Comparison of ENCODE assay signal across 8 cellular contexts in genomic region chr18:57446322-57446721, GRCh38. TPM values are rescaled to one million over a fixed set of nuclear protein-coding genes. Genes with fewer than 3 reads are reported as not detected.
A peak's percentile ranks its signal among the peaks of the same experiment; 100 is the strongest.
DNase-seq lines count a peak whose midpoint lies in the region; ATAC-seq, FAIRE-seq and TF ChIP-seq lines count a peak whose summit lies in the region.

No MANE protein-coding gene starts in this region.

- H3K4me1 Mint-ChIP-seq in naive thymus-derived CD8-positive, alpha-beta T cell = peaks cover 4 to 5% (median 4%) of the 10 kb centered on the region in 4 donors

- ATAC-seq in GM19452 (IDR thresholded peaks at IDR 0.05; ENCODE audit: unreplicated experiment) (no peak), HG03159 (IDR thresholded peaks at IDR 0.05; ENCODE audit: unreplicated experiment) (no peak)
- ATAC-seq in naive thymus-derived CD8-positive, alpha-beta T cell = no peak

- H3K36me3 ChIP-seq in bronchial epithelial cell (ENCODE audit: control insufficient read depth, insufficient read depth, low read length) (no peaks in the 10 kb centered on the region), parathyroid adenoma (ENCODE audit: control insufficient read depth, insufficient read depth, low read length) (no peaks in the 10 kb centered on the region)

- H3K27ac Mint-ChIP-seq in naive thymus-derived CD8-positive, alpha-beta T cell = peak overlapping the region in 1 of 10 donors; percentile 31

- no peak overlapping the region for H3K4me2 ChIP-seq in parathyroid adenoma (ENCODE audit: low read length)

- no peaks in the 10 kb centered on the region for H3K9me3 ChIP-seq in parathyroid adenoma (ENCODE audit: control insufficient read depth, low read length)

- peak; percentile 23 for DNase-seq in SIG-M5 treated with dmso at 0.1 percent for 504 hours (lab: John Stamatoyannopoulos, UW; ENCODE audit: unreplicated experiment)
- no peak for DNase-seq in SIG-M5 (lab: John Stamatoyannopoulos, UW)
- DNase-seq in NCI-H1092 treated with DMSO at 0.1 percent for 48 hours (lab: John Stamatoyannopoulos, UW) = peak; percentile 54
- DNase-seq in bronchial epithelial cell (ENCODE audit: low read depth) = peak; percentile 21
- DNase-seq in naive thymus-derived CD8-positive, alpha-beta T cell = no peak

- TF ChIP-seq CTCF in bronchial epithelial cell (IDR thresholded peaks at IDR 0.05; ENCODE audit: insufficient read depth, low read length, severe bottlenecking) = peak; percentile 91
- TF ChIP-seq CTCF in parathyroid adenoma (IDR thresholded peaks at IDR 0.05) = peak; percentile 65

- no peak overlapping the region for H3K4me3 Mint-ChIP-seq in naive thymus-derived CD8-positive, alpha-beta T cell

- no peak overlapping the region for H3K4me3 ChIP-seq in bronchial epithelial cell (ENCODE audit: low read depth, low read length)
- no peak overlapping the region for H3K4me3 ChIP-seq in parathyroid adenoma (ENCODE audit: low read depth, low read length)

- H2AFZ ChIP-seq in parathyroid adenoma = no peak overlapping the region

- no peak overlapping the region for H3K27ac ChIP-seq in parathyroid adenoma

- H3K9me3 Mint-ChIP-seq in naive thymus-derived CD8-positive, alpha-beta T cell = peaks cover 0 to 10% (median 0%) of the 10 kb centered on the region in 9 donors

- H3K27me3 Mint-ChIP-seq in naive thymus-derived CD8-positive, alpha-beta T cell = peaks cover 54 to 95% (median 65%) of the 10 kb centered on the region in 5 donors

- H3K36me3 Mint-ChIP-seq in naive thymus-derived CD8-positive, alpha-beta T cell = no peaks in the 10 kb centered on the region

- H3K79me2 ChIP-seq in parathyroid adenoma = peaks cover 5% of the 10 kb centered on the region

- no peak for FAIRE-seq in bronchial epithelial cell (lab: Jason Lieb, UNC)

- H3K4me1 ChIP-seq in parathyroid adenoma = no peaks in the 10 kb centered on the region

- no peak overlapping the region for H3K9ac ChIP-seq in parathyroid adenoma

- POLR2A ChIA-PET in naive thymus-derived CD8-positive, alpha-beta T cell (lab: Charles Lee) = no interaction called here

- H3K27me3 ChIP-seq in bronchial epithelial cell (ENCODE audit: control insufficient read depth, insufficient read depth, low read length) (peaks cover 21% of the 10 kb centered on the region), parathyroid adenoma (ENCODE audit: control insufficient read depth, insufficient read depth, low read length) (peaks cover 4% of the 10 kb centered on the region)

RNA-seq across cellular contexts. Expression of gene ONECUT2, which starts 11.1 kb away (rescaled TPM):
- total RNA-seq in bronchial epithelial cell = under 0.01 TPM in 2 replicates
- total RNA-seq in naive thymus-derived CD8-positive, alpha-beta T cell = not detected
- polyA plus RNA-seq in naive thymus-derived CD8-positive, alpha-beta T cell = not detected

Comparison
In these comparisons a context has a peak if more than half of its experiments do, and no peak if none do; other contexts are left out.
1. DNase-seq: peak in SIG-M5 treated with dmso at 0.1 percent for 504 hours (single experiment), NCI-H1092 treated with DMSO at 0.1 percent for 48 hours (single experiment) and bronchial epithelial cell (single experiment); none in SIG-M5 (single experiment) and naive thymus-derived CD8-positive, alpha-beta T cell (0 of 10).